19 cellular contexts compared by ENCODE assay signal in the genomic region with DNA sequence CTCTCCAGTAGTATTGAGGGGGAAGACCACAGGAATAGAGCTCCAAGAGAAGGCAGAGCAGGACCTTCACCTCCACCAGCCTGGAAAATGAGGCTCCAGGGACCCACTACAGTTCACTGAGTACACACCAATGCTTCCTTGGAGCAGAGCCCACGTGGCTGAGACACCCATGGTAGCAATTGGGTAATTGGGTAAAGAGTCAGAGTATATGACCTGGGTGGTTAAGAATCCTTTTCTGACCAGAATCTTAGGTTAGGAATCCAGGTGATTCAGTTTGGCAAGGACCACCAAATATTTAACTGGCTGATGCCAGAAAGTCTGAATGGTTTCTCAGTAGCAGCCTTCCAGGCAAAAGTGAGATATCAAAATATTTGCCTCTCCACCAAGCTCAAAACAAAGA.
"Had no signal": no experiment of that assay in that cellular context is flagged by ENCODE, and none has a peak within 500 bp of the region (broad histone marks: within the 10 kb centered on the region; RNA-seq: fewer than 3 reads in every experiment).

No MANE protein-coding gene starts in this region.

- H3K36me3 ChIP-seq: gastrocnemius medialis, right atrium auricular region, upper lobe of right lung had no signal

- H3K9me3 ChIP-seq: gastrocnemius medialis, right atrium auricular region, testis, upper lobe of right lung had no signal

- H3K27ac ChIP-seq: gastrocnemius medialis, right atrium auricular region, skin epidermis, testis, upper lobe of right lung had no signal

- H3K27me3 ChIP-seq: gastrocnemius medialis, right atrium auricular region, testis, upper lobe of right lung had no signal

- H3K4me1 ChIP-seq: testis, upper lobe of right lung had no signal

- H3K4me3 ChIP-seq: gastrocnemius medialis, right atrium auricular region, skin epidermis, testis, upper lobe of right lung had no signal

- DNase-seq: activated CD4-positive, alpha-beta T cell treated with anti-CD3 and anti-CD28 coated beads for 1 hour; activated CD4-positive, alpha-beta T cell treated with anti-CD3 and anti-CD28 coated beads, Interleukin-2, amount 50 U/mL, for 4 hours; activated naive CD4-positive, alpha-beta T cell; activated naive CD8-positive, alpha-beta T cell treated with anti-CD3 and anti-CD28 coated beads, Interleukin-2, amount 10 ng/mL, durations not matched to agents 7 days and 5 days; activated T-cell treated with anti-CD3 and anti-CD28 coated beads for 4 hours; anterior cingulate cortex; gastrocnemius medialis; left ventricle myocardium superior; nucleus accumbens; posterior cingulate gyrus; stimulated activated CD4-positive, alpha-beta T cell treated with anti-CD3 and anti-CD28 coated beads, Interleukin-4, amount 100 ng/mL, for 4 hours; stimulated activated CD8-positive, alpha-beta memory T cell treated with anti-CD3 and anti-CD28 coated beads, Interleukin-4, amount 100 ng/mL, for 48 hours; stimulated activated naive CD8-positive, alpha-beta T cell treated with anti-CD3 and anti-CD28 coated beads, Interleukin-15, Interleukin-2, amounts not matched to agents 100 U/mL and 50 U/mL, for 24 hours; T-cell; T-helper 9 cell; testis; upper lobe of right lung had no signal
